Comparison of ENCODE assay signal across 20 cellular contexts in the genomic region with DNA sequence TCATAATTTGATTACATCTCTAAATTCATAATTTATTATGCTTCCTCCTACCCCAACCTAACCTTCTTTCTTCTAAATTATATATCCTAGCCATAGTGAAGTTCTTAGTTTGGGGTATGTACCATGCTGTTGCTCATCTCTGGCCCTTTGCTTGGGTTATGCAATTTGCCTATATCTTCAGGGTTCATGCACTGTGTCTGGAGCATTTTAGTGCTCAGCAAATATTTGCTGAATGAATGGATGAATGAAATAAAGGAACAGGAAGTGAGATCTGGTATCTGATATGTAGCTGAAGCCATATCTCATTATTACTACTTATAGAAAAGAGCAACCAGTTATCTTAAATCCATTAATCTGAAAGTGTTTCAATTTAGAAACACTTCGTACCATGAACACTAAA.
DNase-seq lines count a peak whose midpoint lies in the region; ATAC-seq and TF ChIP-seq lines count a peak whose summit lies in the region.
"Had no signal": no experiment of that assay in that cellular context is flagged by ENCODE, and none has a peak within 500 bp of the region (broad histone marks: within the 10 kb centered on the region; RNA-seq: fewer than 3 reads in every experiment).

No MANE protein-coding gene starts in this region.

- H3K27ac Mint-ChIP-seq in activated naive CD8-positive, alpha-beta T cell treated with anti-CD3 and anti-CD28 coated beads, Interleukin-2, amount 50 U/mL, for 24 hours: no peak overlapping the region
- H3K27ac Mint-ChIP-seq: activated CD8-positive, alpha-beta T cell treated with anti-CD3 and anti-CD28 coated beads for 36 hours; activated naive CD4-positive, alpha-beta T cell treated with anti-CD3 and anti-CD28 coated beads, Interleukin-2, amount 10 ng/mL, durations not matched to agents 7 days and 5 days had no signal

- peak; percentile 8 for DNase-seq in NCI-H510A treated with DMSO at 0.1 percent for 48 hours (lab: John Stamatoyannopoulos, UW)
- no peak for DNase-seq in NCI-H510A (lab: John Stamatoyannopoulos, UW)
- peak; percentile 28 for DNase-seq in NCI-H146 treated with DMSO at 0.1 percent for 48 hours (lab: John Stamatoyannopoulos, UW; ENCODE audit: unreplicated experiment)
- peak; percentile 10 to 40 for DNase-seq in cardiac fibroblast (ENCODE audit: low read depth in 2 of 2)
- peak; percentile 30 for DNase-seq in non-pigmented ciliary epithelial cell (ENCODE audit: low read depth)
- DNase-seq in left lobe of liver (ENCODE audit: low spot score): no peak
- no peak for DNase-seq in activated naive CD8-positive, alpha-beta T cell treated with anti-CD3 and anti-CD28 coated beads, Interleukin-2, amount 50 U/mL, for 24 hours
- no peak for DNase-seq in NCI-H2171 (lab: John Stamatoyannopoulos, UW)
- DNase-seq: activated CD4-positive, CD25-positive, alpha-beta regulatory T cell; activated CD8-positive, alpha-beta T cell treated with anti-CD3 and anti-CD28 coated beads for 36 hours; activated naive CD4-positive, alpha-beta T cell treated with anti-CD3 and anti-CD28 coated beads, Interleukin-2, amount 10 ng/mL, durations not matched to agents 7 days and 5 days; activated T-cell treated with anti-CD3 and anti-CD28 coated beads, Interleukin-2, amount 50 U/mL, for 1 hour; body of pancreas; cortex of kidney; NCI-H1694 treated with DMSO at 0.1 percent for 48 hours; T-helper 9 cell had no signal

- H3K36me3 Mint-ChIP-seq in activated naive CD8-positive, alpha-beta T cell treated with anti-CD3 and anti-CD28 coated beads, Interleukin-2, amount 50 U/mL, for 24 hours (ENCODE audit: low read depth): peaks cover 22% of the 10 kb centered on the region

- peaks cover 3% of the 10 kb centered on the region for H3K4me1 Mint-ChIP-seq in activated naive CD8-positive, alpha-beta T cell treated with anti-CD3 and anti-CD28 coated beads, Interleukin-2, amount 50 U/mL, for 24 hours
- H3K4me1 Mint-ChIP-seq: neural crest cell had no signal

- no peaks in the 10 kb centered on the region for H3K27me3 Mint-ChIP-seq in activated naive CD8-positive, alpha-beta T cell treated with anti-CD3 and anti-CD28 coated beads, Interleukin-2, amount 50 U/mL, for 24 hours
- H3K27me3 Mint-ChIP-seq: activated CD8-positive, alpha-beta T cell treated with anti-CD3 and anti-CD28 coated beads for 36 hours; activated naive CD4-positive, alpha-beta T cell treated with anti-CD3 and anti-CD28 coated beads, Interleukin-2, amount 10 ng/mL, durations not matched to agents 7 days and 5 days had no signal

- ATAC-seq in left lobe of liver: no peak
- ATAC-seq in activated naive CD8-positive, alpha-beta T cell treated with anti-CD3 and anti-CD28 coated beads, Interleukin-2, amount 50 U/mL, for 24 hours: no peak
- ATAC-seq: activated CD8-positive, alpha-beta T cell treated with anti-CD3 and anti-CD28 coated beads for 36 hours; body of pancreas had no signal

- TF ChIP-seq CTCF in cardiac fibroblast (IDR thresholded peaks at IDR 0.05; ENCODE audit: low read depth, low read length): no peak

- H3K9me3 Mint-ChIP-seq in activated naive CD8-positive, alpha-beta T cell treated with anti-CD3 and anti-CD28 coated beads, Interleukin-2, amount 50 U/mL, for 24 hours: no peaks in the 10 kb centered on the region
- H3K9me3 Mint-ChIP-seq: activated CD8-positive, alpha-beta T cell treated with anti-CD3 and anti-CD28 coated beads for 36 hours; activated naive CD4-positive, alpha-beta T cell treated with anti-CD3 and anti-CD28 coated beads, Interleukin-2, amount 10 ng/mL, durations not matched to agents 7 days and 5 days; neural crest cell had no signal

- no peak overlapping the region for H3K4me3 ChIP-seq in cardiac fibroblast (replicated peaks in 1 of 2; ENCODE audit: low read depth in 2 of 2, low read length in 2 of 2)
- H3K4me3 ChIP-seq: BLaER1 treated with 17β-estradiol and CSF1 and Interleukin-3, amounts not matched to agents 10 nM and 100 nM; body of pancreas; HAP-1; SK-N-MC had no signal

- H3K4me3 Mint-ChIP-seq in activated naive CD8-positive, alpha-beta T cell treated with anti-CD3 and anti-CD28 coated beads, Interleukin-2, amount 50 U/mL, for 24 hours: no peak overlapping the region
- H3K4me3 Mint-ChIP-seq: activated CD8-positive, alpha-beta T cell treated with anti-CD3 and anti-CD28 coated beads for 36 hours; activated naive CD4-positive, alpha-beta T cell treated with anti-CD3 and anti-CD28 coated beads, Interleukin-2, amount 10 ng/mL, durations not matched to agents 7 days and 5 days; neural crest cell had no signal

Comparison
In these comparisons a context has a peak if more than half of its experiments do, and no peak if none do; other contexts are left out.
1. DNase-seq: peak in NCI-H510A treated with DMSO at 0.1 percent for 48 hours (single experiment), NCI-H146 treated with DMSO at 0.1 percent for 48 hours (single experiment), cardiac fibroblast (2 of 2) and non-pigmented ciliary epithelial cell (single experiment); none in NCI-H510A (single experiment), left lobe of liver (single experiment), activated naive CD8-positive, alpha-beta T cell treated with anti-CD3 and anti-CD28 coated beads, Interleukin-2, amount 50 U/mL, for 24 hours (single experiment) and NCI-H2171 (single experiment).